ENCODE assay signal across 18 cellular contexts in the genomic region with DNA sequence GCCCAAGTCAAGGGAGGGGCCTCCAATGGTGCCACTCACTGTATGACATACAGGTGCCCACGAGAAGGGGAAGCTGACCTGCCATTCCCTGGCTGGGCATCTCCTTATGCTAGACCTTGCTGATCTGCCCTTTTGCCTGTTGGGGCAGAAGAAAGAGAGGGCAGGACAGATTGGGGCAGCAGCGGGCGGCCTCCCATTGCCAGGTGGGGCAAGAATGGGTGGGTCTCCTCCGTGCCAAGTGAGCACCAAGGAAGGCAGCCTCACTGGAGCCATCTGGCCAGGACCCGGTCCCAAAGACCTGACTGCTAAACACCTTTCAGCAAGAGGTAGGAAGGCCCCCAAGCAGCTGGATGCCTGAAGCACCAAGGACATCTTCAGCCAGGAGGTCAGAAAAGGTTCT. TPM values are rescaled to one million over a fixed set of nuclear protein-coding genes. Genes with fewer than 3 reads are reported as not detected.
DNase-seq lines count a peak whose midpoint lies in the region; ATAC-seq, FAIRE-seq and TF ChIP-seq lines count a peak whose summit lies in the region.
"Had no signal": no experiment of that assay in that cellular context is flagged by ENCODE, and none has a peak within 500 bp of the region (broad histone marks: within the 10 kb centered on the region; RNA-seq: fewer than 3 reads in every experiment).

No MANE protein-coding gene starts in this region.

- H3K27ac Mint-ChIP-seq in CD4-positive, alpha-beta T cell = peak overlapping the region; percentile 87
- no peak overlapping the region for H3K27ac Mint-ChIP-seq in neural progenitor cell

- 81% methylated on average over 3 of the region's 5 CpGs; no CpG with 5 or more reads in 1 of the 2 experiments for WGBS in H1 (ENCODE audit: extremely low coverage in 1 of 2, insufficient coverage in 1 of 2, insufficient read length in 1 of 2, insufficient replicate concordance in 2 of 2, low coverage in 1 of 2, low lambda C conversion rate in 2 of 2, missing lambda C conversion rate in 1 of 2), 2 experiments
- WGBS in neuronal stem cell (ENCODE audit: extremely low coverage in 2 of 2, insufficient read length in 2 of 2, insufficient replicate concordance in 1 of 2), 2 donors = no CpG with 5 or more reads among the region's 5 CpGs

- no peaks in the 10 kb centered on the region for H3K9me3 Mint-ChIP-seq in CD4-positive, alpha-beta T cell
- peaks cover 2% of the 10 kb centered on the region for H3K9me3 Mint-ChIP-seq in neural progenitor cell

- H2BK20ac ChIP-seq in H1 (ENCODE audit: low read length) = no peak overlapping the region

- H3K23ac ChIP-seq in H1 (ENCODE audit: insufficient read length) = no peak overlapping the region
- H3K23ac ChIP-seq in neuronal stem cell (ENCODE audit: low read depth, low read length, poor library complexity) = no peak overlapping the region

- H2AFZ ChIP-seq in PC-9 (no peak overlapping the region), H1 (ENCODE audit: low read length) (no peak overlapping the region), neuronal stem cell (ENCODE audit: low read length) (no peak overlapping the region), neural progenitor cell (replicated peaks) (no peak overlapping the region)

- peaks cover 29% of the 10 kb centered on the region for H3F3A ChIP-seq in PC-9 (ENCODE audit: insufficient read depth, low read depth)
- peaks cover 10% of the 10 kb centered on the region for H3F3A ChIP-seq in neural progenitor cell (ENCODE audit: low read depth)

- H3K14ac ChIP-seq in H1 (ENCODE audit: insufficient read length) (no peak overlapping the region), neuronal stem cell (ENCODE audit: low read length) (no peak overlapping the region)

- peaks cover 37% of the 10 kb centered on the region for H3K4me1 Mint-ChIP-seq in CD4-positive, alpha-beta T cell (ENCODE audit: low read depth)
- peaks cover 13% of the 10 kb centered on the region for H3K4me1 Mint-ChIP-seq in neural progenitor cell

- FAIRE-seq in H1 (lab: Jason Lieb, UNC) = no peak
- FAIRE-seq: A549 had no signal

- H4K5ac ChIP-seq in H1 (ENCODE audit: insufficient read length, low read depth, low read length) = no peak overlapping the region

- H3K9me3 ChIP-seq in CD4-positive, alpha-beta T cell (ENCODE audit: control insufficient read depth, low read length) = no peaks in the 10 kb centered on the region
- no peaks in the 10 kb centered on the region for H3K9me3 ChIP-seq in PC-9 (ENCODE audit: insufficient read depth, low read depth)
- no peaks in the 10 kb centered on the region for H3K9me3 ChIP-seq in H1 (ENCODE audit: insufficient read depth in 2 of 2, low read depth in 1 of 2, low read length in 1 of 2)
- H3K9me3 ChIP-seq in neuronal stem cell (replicated peaks in 1 of 2; ENCODE audit: control insufficient read depth in 2 of 2, insufficient read depth in 1 of 2, low read depth in 1 of 2, low read length in 2 of 2) = peaks cover 2 to 9% of the 10 kb centered on the region in 2 donors
- no peaks in the 10 kb centered on the region for H3K9me3 ChIP-seq in neural progenitor cell (ENCODE audit: low read depth)
- no peaks in the 10 kb centered on the region for H3K9me3 ChIP-seq in uterus
- H3K9me3 ChIP-seq: A549, Peyer's patch had no signal

- H4K8ac ChIP-seq in H1 (ENCODE audit: extremely low read depth, insufficient read depth, low read length) (no peak overlapping the region), neuronal stem cell (ENCODE audit: low read depth, low read length) (no peak overlapping the region)

- no peaks in the 10 kb centered on the region for H3K36me3 ChIP-seq in PC-9 (ENCODE audit: low read depth)
- H3K36me3 ChIP-seq in H1 (ENCODE audit: control insufficient read depth in 2 of 4, insufficient read depth in 4 of 4, low read length in 3 of 4) = peaks cover 0 to 3% (median under 1%) of the 10 kb centered on the region in 4 experiments; a peak in 3 of 8 replicates
- H3K36me3 ChIP-seq in neuronal stem cell (replicated peaks in 1 of 2; ENCODE audit: control insufficient read depth in 2 of 2, insufficient read depth in 2 of 2, low read length in 2 of 2) = peaks cover 0 to 3% of the 10 kb centered on the region in 2 donors
- H3K36me3 ChIP-seq in neural progenitor cell = no peaks in the 10 kb centered on the region
- H3K36me3 ChIP-seq in uterus = no peaks in the 10 kb centered on the region
- H3K36me3 ChIP-seq: Peyer's patch had no signal

- no peak; a peak in 1 of 3 replicates for TF ChIP-seq POLR2A in H1 (IDR thresholded peaks at IDR 0.05; ENCODE audit: control extremely low read depth in 1 of 2, low read depth in 2 of 2, low read length in 2 of 2)
- TF ChIP-seq POLR2A in uterus (IDR thresholded peaks at IDR 0.05) = no peak

- H2AK5ac ChIP-seq in H1 (ENCODE audit: low read depth, low read length) (no peak overlapping the region), neuronal stem cell (ENCODE audit: low read depth, low read length) (peak overlapping the region; percentile 60)

- H2BK12ac ChIP-seq in H1 (ENCODE audit: low read depth, low read length) (no peak overlapping the region), neuronal stem cell (ENCODE audit: low read length) (peak overlapping the region; percentile 92)

- H3K4me1 ChIP-seq in PC-9 (replicated peaks; ENCODE audit: insufficient read depth) (peaks cover 49% of the 10 kb centered on the region), H1 (replicated peaks in 1 of 4; ENCODE audit: control insufficient read depth in 3 of 4, insufficient read depth in 4 of 4, low read length in 3 of 4) (peaks cover 0 to 11% (median 4%) of the 10 kb centered on the region in 4 experiments; a peak in 6 of 7 replicates), neuronal stem cell (ENCODE audit: control insufficient read depth in 2 of 2, insufficient read depth in 1 of 2, low read depth in 1 of 2, low read length in 2 of 2) (peaks cover 4% of the 10 kb centered on the region in 2 donors), neural progenitor cell (peaks cover 13% of the 10 kb centered on the region), uterus (peaks cover 0 to 17% of the 10 kb centered on the region in 2 donors)

- ATAC-seq in CD4-positive, alpha-beta T cell (ENCODE audit: poor library complexity) = no peak
- ATAC-seq: A549 had no signal

- H4K91ac ChIP-seq in H1 (replicated peaks; ENCODE audit: insufficient read length, low read length) (no peak overlapping the region), neuronal stem cell (ENCODE audit: low read depth, low read length, poor library complexity) (no peak overlapping the region)

- no peak overlapping the region for H2BK120ac ChIP-seq in H1 (replicated peaks; ENCODE audit: low read depth, low read length)
- no peak overlapping the region for H2BK120ac ChIP-seq in neuronal stem cell (ENCODE audit: low read depth, low read length)

- no peaks in the 10 kb centered on the region for H3K79me2 ChIP-seq in PC-9 (ENCODE audit: low read depth)
- no peaks in the 10 kb centered on the region for H3K79me2 ChIP-seq in H1 (ENCODE audit: control insufficient read depth in 1 of 2, insufficient read depth in 2 of 2, low read length in 2 of 2)
- no peaks in the 10 kb centered on the region for H3K79me2 ChIP-seq in neural progenitor cell (ENCODE audit: low read depth)

- H3K4me3 ChIP-seq in PC-9 (no peak overlapping the region), H1 (ENCODE audit: extremely low read depth in 1 of 4, insufficient read depth in 2 of 4, low read depth in 3 of 4, low read length in 4 of 4) (no peak overlapping the region), neuronal stem cell (ENCODE audit: low read length in 2 of 2) (no peak overlapping the region), neural progenitor cell (no peak overlapping the region), uterus (no peak overlapping the region)
- H3K4me3 ChIP-seq: A549, Peyer's patch had no signal

- no peaks in the 10 kb centered on the region for H3K36me3 Mint-ChIP-seq in CD4-positive, alpha-beta T cell (ENCODE audit: low read depth)
- H3K36me3 Mint-ChIP-seq in neural progenitor cell = no peaks in the 10 kb centered on the region

- H3K27ac ChIP-seq in CD4-positive, alpha-beta T cell (ENCODE audit: low read depth, low read length) = no peak overlapping the region
- no peak overlapping the region for H3K27ac ChIP-seq in PC-9
- no peak overlapping the region for H3K27ac ChIP-seq in H1 (ENCODE audit: low read depth, low read length)
- H3K27ac ChIP-seq in neuronal stem cell (replicated peaks; ENCODE audit: low read length) = no peak overlapping the region
- H3K27ac ChIP-seq in neural progenitor cell = no peak overlapping the region
- no peak overlapping the region for H3K27ac ChIP-seq in uterus
- H3K27ac ChIP-seq: C4-2B, KMS-11, Peyer's patch had no signal

- H3K4ac ChIP-seq in H1 (replicated peaks; ENCODE audit: insufficient read length, low read depth, low read length) (no peak overlapping the region), neuronal stem cell (ENCODE audit: low read length) (no peak overlapping the region)

- H3K56ac ChIP-seq in H1 (replicated peaks; ENCODE audit: insufficient read length, low read depth, low read length) = no peak overlapping the region

- H3K4me3 Mint-ChIP-seq in CD4-positive, alpha-beta T cell = no peak overlapping the region
- H3K4me3 Mint-ChIP-seq in neural progenitor cell = no peak overlapping the region

- TF ChIP-seq EP300 in H1 (IDR thresholded peaks at IDR 0.05; ENCODE audit: borderline replicate concordance in 1 of 2, low read depth in 2 of 2, low read length in 2 of 2) = no peak

- no peaks in the 10 kb centered on the region for H3K27me3 Mint-ChIP-seq in CD4-positive, alpha-beta T cell
- peaks cover 6% of the 10 kb centered on the region for H3K27me3 Mint-ChIP-seq in neural progenitor cell (ENCODE audit: insufficient read depth, low read depth)

- H2BK5ac ChIP-seq in H1 (ENCODE audit: low read depth, low read length) = no peak overlapping the region
- peak overlapping the region; percentile 66 for H2BK5ac ChIP-seq in neuronal stem cell (ENCODE audit: low read length)

- no peaks in the 10 kb centered on the region for H4K20me1 ChIP-seq in PC-9 (ENCODE audit: insufficient read depth)
- H4K20me1 ChIP-seq in H1 (replicated peaks in 1 of 2; ENCODE audit: control insufficient read depth in 1 of 2, insufficient read depth in 2 of 2, low read length in 2 of 2) = no peaks in the 10 kb centered on the region
- no peaks in the 10 kb centered on the region for H4K20me1 ChIP-seq in neural progenitor cell (ENCODE audit: low read depth)

- H3K79me1 ChIP-seq in H1 (ENCODE audit: low read depth, low read length) = no peaks in the 10 kb centered on the region
- no peaks in the 10 kb centered on the region for H3K79me1 ChIP-seq in neuronal stem cell (ENCODE audit: low read depth, low read length)

- H3K23me2 ChIP-seq in H1 (ENCODE audit: low read depth, low read length) = no peaks in the 10 kb centered on the region

- H3K9me2 ChIP-seq in PC-9 (ENCODE audit: insufficient read depth) = no peaks in the 10 kb centered on the region

- H3K27me3 ChIP-seq in CD4-positive, alpha-beta T cell (ENCODE audit: control insufficient read depth, insufficient read depth, low read length) = no peaks in the 10 kb centered on the region
- H3K27me3 ChIP-seq in PC-9 (ENCODE audit: insufficient read depth, low read depth) (no peaks in the 10 kb centered on the region), H1 (replicated peaks in 1 of 4; ENCODE audit: control insufficient read depth in 3 of 4, extremely low read depth in 1 of 4, insufficient read depth in 3 of 4, low read length in 3 of 4) (no peaks in the 10 kb centered on the region; a peak in 1 of 7 replicates), neuronal stem cell (ENCODE audit: control insufficient read depth in 3 of 3, insufficient read depth in 3 of 3, low read depth in 1 of 3, low read length in 3 of 3) (peaks cover 0 to 14% (median 0%) of the 10 kb centered on the region in 3 experiments), neural progenitor cell (no peaks in the 10 kb centered on the region), uterus (no peaks in the 10 kb centered on the region)
- H3K27me3 ChIP-seq: Peyer's patch had no signal

- intact Hi-C loops in CD4-positive, alpha-beta T cell (cut with DNase I, micrococcal nuclease) = loop anchor here in 1 of 2 experiments (5.0 kb wide), 1 partner anchor 47 kb away; no protein-coding TSS in a partner anchor
- intact Hi-C loops in PC-9 (cut with micrococcal nuclease; ENCODE audit: unreplicated experiment) (loop anchor here (5.0 kb wide), 2 partner anchors 218 to 317 kb away; a partner anchor contains a TSS), uterus (cut with DNase I; ENCODE audit: low total_unique reads) (no loop called here)

- H2BK15ac ChIP-seq in H1 (ENCODE audit: low read length) = no peak overlapping the region
- no peak overlapping the region for H2BK15ac ChIP-seq in neuronal stem cell (ENCODE audit: low read length)

- no peak for TF ChIP-seq CTCF in CD4-positive, alpha-beta T cell (IDR thresholded peaks at IDR 0.05)
- TF ChIP-seq CTCF in PC-9 (conservative IDR thresholded peaks at IDR 0.05) = no peak
- TF ChIP-seq CTCF in H1 (IDR thresholded peaks at IDR 0.05; ENCODE audit: control extremely low read depth in 1 of 3, insufficient read depth in 1 of 3, low read depth in 1 of 3, low read length in 3 of 3) = no peak
- TF ChIP-seq CTCF in neural progenitor cell (IDR thresholded peaks at IDR 0.05) = no peak
- no peak for TF ChIP-seq CTCF in uterus (IDR thresholded peaks at IDR 0.05)

- no peak for TF ChIP-seq RAD21 in H1 (IDR thresholded peaks at IDR 0.05 in 1 of 2, conservative IDR thresholded peaks at IDR 0.05 in 1 of 2; ENCODE audit: low read depth in 2 of 2, low read length in 2 of 2)

- BruUV-seq in PC-9 (replicated peaks; lab: Mats Ljungman, UMichigan) = no TSS peak

- CTCF ChIA-PET in CD4-positive, alpha-beta T cell (lab: Charles Lee) = no interaction called here
- CTCF ChIA-PET in PC-9 (lab: Charles Lee) (no interaction called here), H1 (lab: Charles Lee; ENCODE audit: partially characterized antibody) (interaction anchor here (1.0 kb wide), 1 partner anchor 83 kb away, joined by 3 read pairs; no protein-coding TSS in a partner anchor)

- H3K18ac ChIP-seq in H1 (ENCODE audit: extremely low read depth, low read length) = no peak overlapping the region
- H3K18ac ChIP-seq in neuronal stem cell (ENCODE audit: low read length) = peak overlapping the region; percentile 78

- H3K4me2 ChIP-seq in PC-9 (peak overlapping the region; percentile 57; the same call in 1 of the 2 replicates), H1 (ENCODE audit: insufficient read depth in 1 of 2, low read depth in 2 of 2, low read length in 2 of 2) (no peak overlapping the region), neuronal stem cell (ENCODE audit: insufficient read depth, low read length, poor library complexity, severe bottlenecking) (no peak overlapping the region), neural progenitor cell (no peak overlapping the region)
- H3K4me2 ChIP-seq: A549, KMS-11 had no signal

- POLR2A ChIA-PET in CD4-positive, alpha-beta T cell (lab: Charles Lee) = no interaction called here
- POLR2A ChIA-PET in PC-9 (lab: Charles Lee; ENCODE audit: unreplicated experiment) (no interaction called here), H1 (lab: Charles Lee; ENCODE audit: partially characterized antibody) (interaction anchor here (0.9 to 1.3 kb wide), 2 partner anchors 10 to 38 kb away, joined by 3 to 5 read pairs; no protein-coding TSS in a partner anchor)

- H3K9ac ChIP-seq in H1 (replicated peaks in 1 of 4; ENCODE audit: extremely low read depth in 1 of 4, low read depth in 3 of 4, low read length in 3 of 4) (no peak overlapping the region), neuronal stem cell (ENCODE audit: low read depth, low read length, poor library complexity) (no peak overlapping the region), neural progenitor cell (no peak overlapping the region)
- H3K9ac ChIP-seq: KMS-11 had no signal

- DNase-seq in CD4-positive, alpha-beta T cell = no peak
- DNase-seq in PC-9 (no peak), H1 (ENCODE audit: low read depth in 1 of 2, low spot score in 2 of 2) (no peak), neuronal stem cell (ENCODE audit: low spot score) (no peak), neural progenitor cell (ENCODE audit: low spot score) (no peak), NCI-H128 (lab: John Stamatoyannopoulos, UW; ENCODE audit: unreplicated experiment) (no peak), HT-29 (ENCODE audit: low spot score) (no peak), uterus (no peak)
- DNase-seq: H7, NCI-H1048, NCI-H2081 treated with DMSO at 0.1 percent for 48 hours, NCI-H2227 treated with DMSO at 0.1 percent for 48 hours, NCI-H524 treated with DMSO at 0.1 percent for 48 hours, Peyer's patch, SIG-M5 had no signal

RNA-seq across cellular contexts. Expression of a gene that starts 50.5 kb away (rescaled TPM):
- 10 to 100 TPM; 12.1 to 13.3 TPM for total RNA-seq in CD4-positive, alpha-beta T cell
- 59.3 and 61.7 TPM in 2 replicates for total RNA-seq in PC-9 (2021)
- total RNA-seq in H1 (2021; fragmentation: NEBNext Ultra II Directional; extraction: Animal tissue kit (Norgen Biotek cat#: 25700)) = 89.1 and 90.6 TPM in 2 replicates
- 43.4 and 52.2 TPM in 2 replicates for polyA plus RNA-seq in H1 (2011; rRNA removed)
- 47.9 TPM for polyA plus RNA-seq in H1 (2011; cell fraction: cytosol; rRNA removed)
- 122 TPM for polyA plus RNA-seq in H1 (2011; cell fraction: nucleus; rRNA removed)
- 38.4 to 58.9 TPM (median 52.0 TPM) in 4 replicates for polyA plus RNA-seq in H1 (2012, experiment 1 of 2)
- 33.1 TPM for polyA plus RNA-seq in H1 (2012, experiment 2 of 2)
- polyA plus RNA-seq in H1 (2013, experiment 1 of 2) = 25.1 TPM
- polyA plus RNA-seq in H1 (2013, experiment 2 of 2) = 24.3 TPM
- polyA minus RNA-seq in H1 (2011; rRNA and poly(A)+ RNA removed) = 67.8 and 88.3 TPM in 2 replicates
- 45.6 TPM for polyA minus RNA-seq in H1 (2011; cell fraction: cytosol; rRNA and poly(A)+ RNA removed)
- polyA minus RNA-seq in H1 (2011; cell fraction: nucleus; rRNA and poly(A)+ RNA removed) = 80.2 TPM
- polyA plus RNA-seq in neuronal stem cell (2013, experiment 1 of 2) = 66.9 TPM
- polyA plus RNA-seq in neuronal stem cell (2013, experiment 2 of 2) = 64.7 TPM
- total RNA-seq in neural progenitor cell (ENCODE audit: low replicate concordance) = 12.6 and 50.0 TPM in 2 replicates
- 59.2 and 62.9 TPM in 2 replicates for total RNA-seq in HT-29 (2014; rRNA removed; shearing (Covaris generic))
- 100 to 1,000 TPM in 1 of 4 donors, 10 to 100 TPM in 3; 40.5 to 178 (median 59.7) TPM for total RNA-seq in uterus
